ENCODE assay signal across 8 cellular contexts in the genomic region with DNA sequence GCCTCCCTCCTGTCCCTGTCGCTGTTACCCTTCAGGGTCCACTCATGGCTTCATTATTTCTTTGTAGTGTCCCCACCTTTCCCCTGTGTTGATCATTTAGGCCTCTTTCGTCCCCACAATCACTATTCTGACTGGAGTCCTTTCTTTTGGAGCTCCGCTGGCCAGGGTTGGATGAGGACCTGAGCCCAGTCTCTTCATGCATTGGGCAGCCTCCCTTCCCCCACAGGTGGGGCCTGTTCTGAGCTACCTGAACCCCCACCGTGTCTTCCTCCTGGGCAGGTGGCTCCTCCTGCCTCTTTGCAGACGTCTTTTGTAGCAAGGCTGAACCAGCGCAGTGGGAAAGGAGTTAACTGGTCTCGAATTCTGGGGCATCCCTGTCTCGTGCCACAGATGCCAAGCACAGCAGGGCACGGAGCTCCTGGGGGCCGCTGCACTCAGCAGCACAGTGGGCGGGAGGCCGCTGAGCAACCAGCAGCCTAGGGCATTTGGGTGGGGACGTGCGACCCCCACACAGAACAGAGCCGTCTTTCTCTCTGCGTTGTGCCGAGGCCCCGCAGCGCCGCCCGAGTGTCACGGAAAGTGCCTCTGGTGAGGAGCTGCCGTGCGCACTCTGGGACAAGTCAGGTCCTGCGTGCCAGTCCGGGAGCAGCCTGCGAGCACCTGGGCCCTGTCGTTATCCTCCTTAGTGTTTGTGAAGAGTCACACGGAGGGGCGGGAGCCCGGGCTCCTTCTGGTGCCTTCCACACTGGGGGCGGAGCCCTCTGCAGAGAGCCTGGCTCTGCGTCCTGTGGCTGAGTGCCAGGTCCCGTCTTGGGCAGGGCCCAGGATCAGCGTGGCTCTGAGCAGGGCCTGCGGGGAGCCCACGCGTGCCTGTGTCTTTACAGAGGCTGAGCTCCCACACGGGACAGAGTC.
DNase-seq lines count a peak whose midpoint lies in the region; ATAC-seq and TF ChIP-seq lines count a peak whose summit lies in the region.
"Had no signal": no experiment of that assay in that cellular context is flagged by ENCODE, and none has a peak within 500 bp of the region (broad histone marks: within the 10 kb centered on the region; RNA-seq: fewer than 3 reads in every experiment).

No MANE protein-coding gene starts in this region.

- WGBS in right cardiac atrium = 63% methylated on average over 39 of the region's 39 CpGs

- no peaks in the 10 kb centered on the region for H3K9me3 ChIP-seq in right cardiac atrium (ENCODE audit: control insufficient read depth, low read length)
- H3K9me3 ChIP-seq: SJSA1 had no signal

- no peaks in the 10 kb centered on the region for H3K27me3 ChIP-seq in right cardiac atrium (ENCODE audit: control insufficient read depth, insufficient read depth)
- H3K27me3 ChIP-seq: SJSA1 had no signal

- H3K36me3 Mint-ChIP-seq in activated CD8-positive, alpha-beta T cell treated with anti-CD3 and anti-CD28 coated beads for 36 hours (ENCODE audit: low read depth) = peaks cover 29% of the 10 kb centered on the region
- H3K36me3 Mint-ChIP-seq in stimulated activated naive B cell treated with anti-CD40 and anti-IgM and Interleukin-4, amounts not matched to agents 10 μg/mL and 1 μg/mL and 100 μg/mL, for 72 hours = peaks cover 53 to 65% of the 10 kb centered on the region in 2 donors

- peak overlapping the region; percentile 89 for H3K27ac Mint-ChIP-seq in activated CD8-positive, alpha-beta T cell treated with anti-CD3 and anti-CD28 coated beads for 36 hours
- H3K27ac Mint-ChIP-seq in stimulated activated naive B cell treated with anti-CD40 and anti-IgM and Interleukin-4, amounts not matched to agents 10 μg/mL and 1 μg/mL and 100 μg/mL, for 72 hours = peak overlapping the region; percentile 98

- DNase-seq in LNCaP clone FGC (ENCODE audit: low read depth) (peak; percentile 13), right cardiac atrium (peak; percentile 85 to 93 (median 92)), SW 1271 (lab: John Stamatoyannopoulos, UW) (no peak)
- no peak for DNase-seq in activated CD8-positive, alpha-beta T cell treated with anti-CD3 and anti-CD28 coated beads for 36 hours
- no peak for DNase-seq in stimulated activated naive B cell treated with anti-CD40 and anti-IgM and Interleukin-4, amounts not matched to agents 10 μg/mL and 1 μg/mL and 100 μg/mL, for 72 hours

- H3K4me1 ChIP-seq in right cardiac atrium (ENCODE audit: control insufficient read depth, insufficient read depth, low read length) = no peaks in the 10 kb centered on the region
- H3K4me1 ChIP-seq: SJSA1 had no signal

- intact Hi-C loops in activated CD8-positive, alpha-beta T cell treated with anti-CD3 and anti-CD28 coated beads for 36 hours (cut with micrococcal nuclease) = no loop called here
- intact Hi-C loops in right cardiac atrium (cut with DNase I) = loop anchor here (2.0 to 5.0 kb wide), 2 partner anchors 144 to 145 kb away; no protein-coding TSS in a partner anchor

- peak overlapping the region; percentile 37 for H3K4me3 Mint-ChIP-seq in activated CD8-positive, alpha-beta T cell treated with anti-CD3 and anti-CD28 coated beads for 36 hours
- H3K4me3 Mint-ChIP-seq in stimulated activated naive B cell treated with anti-CD40 and anti-IgM and Interleukin-4, amounts not matched to agents 10 μg/mL and 1 μg/mL and 100 μg/mL, for 72 hours = peak overlapping the region; percentile 55 to 74

- no peaks in the 10 kb centered on the region for H3K27me3 Mint-ChIP-seq in activated CD8-positive, alpha-beta T cell treated with anti-CD3 and anti-CD28 coated beads for 36 hours
- no peaks in the 10 kb centered on the region for H3K27me3 Mint-ChIP-seq in stimulated activated naive B cell treated with anti-CD40 and anti-IgM and Interleukin-4, amounts not matched to agents 10 μg/mL and 1 μg/mL and 100 μg/mL, for 72 hours

- TF ChIP-seq CTCF in LNCaP clone FGC (IDR thresholded peaks at IDR 0.05; ENCODE audit: control insufficient read depth, extremely low read depth, insufficient read depth) = no peak
- TF ChIP-seq CTCF in activated CD8-positive, alpha-beta T cell treated with anti-CD3 and anti-CD28 coated beads for 36 hours (IDR thresholded peaks at IDR 0.05) = no peak

- peaks cover 42% of the 10 kb centered on the region for H3K4me1 Mint-ChIP-seq in activated CD8-positive, alpha-beta T cell treated with anti-CD3 and anti-CD28 coated beads for 36 hours (ENCODE audit: low read depth)
- peaks cover 46 to 82% of the 10 kb centered on the region in 2 donors for H3K4me1 Mint-ChIP-seq in stimulated activated naive B cell treated with anti-CD40 and anti-IgM and Interleukin-4, amounts not matched to agents 10 μg/mL and 1 μg/mL and 100 μg/mL, for 72 hours

- H3K4me3 ChIP-seq in LNCaP clone FGC (ENCODE audit: low read depth, low read length) (no peak overlapping the region), right cardiac atrium (ENCODE audit: low read length) (no peak overlapping the region)
- H3K4me3 ChIP-seq: SJSA1 had no signal

- CTCF ChIA-PET in activated CD8-positive, alpha-beta T cell treated with anti-CD3 and anti-CD28 coated beads for 36 hours (lab: Charles Lee) = interaction anchor here (7.0 kb wide), 1 partner anchor 145 kb away, joined by 88 read pairs; no protein-coding TSS in a partner anchor

- no peak overlapping the region for H3K27ac ChIP-seq in right cardiac atrium (ENCODE audit: low read length)
- H3K27ac ChIP-seq: SJSA1 had no signal

- POLR2A ChIA-PET in activated CD8-positive, alpha-beta T cell treated with anti-CD3 and anti-CD28 coated beads for 36 hours (lab: Charles Lee) = interaction anchor here (1.2 to 1.4 kb wide), 2 partner anchors 128 to 132 kb away, joined by 4 read pairs; no protein-coding TSS in a partner anchor

- ATAC-seq in activated CD8-positive, alpha-beta T cell treated with anti-CD3 and anti-CD28 coated beads for 36 hours = no peak
- ATAC-seq in right cardiac atrium = peak; percentile 87 to 88
- no peak for ATAC-seq in stimulated activated naive B cell treated with anti-CD40 and anti-IgM and Interleukin-4, amounts not matched to agents 10 μg/mL and 1 μg/mL and 100 μg/mL, for 72 hours (replicated peaks)
- ATAC-seq in GM19324 (IDR thresholded peaks at IDR 0.05; ENCODE audit: low FRiP score, unreplicated experiment) = no peak
- ATAC-seq in GM21526 (IDR thresholded peaks at IDR 0.05; ENCODE audit: low FRiP score, unreplicated experiment) = no peak

- H3K9me3 Mint-ChIP-seq in activated CD8-positive, alpha-beta T cell treated with anti-CD3 and anti-CD28 coated beads for 36 hours = no peaks in the 10 kb centered on the region
- H3K9me3 Mint-ChIP-seq in stimulated activated naive B cell treated with anti-CD40 and anti-IgM and Interleukin-4, amounts not matched to agents 10 μg/mL and 1 μg/mL and 100 μg/mL, for 72 hours = peaks cover 0 to 3% of the 10 kb centered on the region in 2 donors

Comparison
In these comparisons a context has a peak if more than half of its experiments do, and no peak if none do; other contexts are left out.
1. DNase-seq: peak in LNCaP clone FGC (single experiment) and right cardiac atrium (3 of 3); none in activated CD8-positive, alpha-beta T cell treated with anti-CD3 and anti-CD28 coated beads for 36 hours (single experiment), stimulated activated naive B cell treated with anti-CD40 and anti-IgM and Interleukin-4, amounts not matched to agents 10 μg/mL and 1 μg/mL and 100 μg/mL, for 72 hours (single experiment) and SW 1271 (0 of 2).
2. ATAC-seq: peak in right cardiac atrium (2 of 2); none in activated CD8-positive, alpha-beta T cell treated with anti-CD3 and anti-CD28 coated beads for 36 hours (single experiment), stimulated activated naive B cell treated with anti-CD40 and anti-IgM and Interleukin-4, amounts not matched to agents 10 μg/mL and 1 μg/mL and 100 μg/mL, for 72 hours (0 of 2), GM19324 (single experiment) and GM21526 (single experiment).